ENCODE assay signal across 9 cellular contexts in genomic region chr7:16833373-16833772, GRCh38. TPM values are rescaled to one million over a fixed set of nuclear protein-coding genes. Genes with fewer than 3 reads are reported as not detected.
"Had no signal": no experiment of that assay in that cellular context is flagged by ENCODE, and none has a peak within 500 bp of the region (broad histone marks: within the 10 kb centered on the region; RNA-seq: fewer than 3 reads in every experiment).

No MANE protein-coding gene starts in this region.

- H3K27ac ChIP-seq: HL-60 had no signal

- ATAC-seq: HepG2 had no signal

- DNase-seq: GOT3, H7, HCEC 1CT, KBM-7 had no signal

RNA-seq across cellular contexts. Expression of gene AGR2, which starts 28.6 kb away (rescaled TPM):
- total RNA-seq: H4, H7, HT1080 had no signal
- polyA plus RNA-seq: IgD-negative memory B cell had no signal

RNA-seq across cellular contexts. Expression of gene AGR3, which starts 48.4 kb away (rescaled TPM):
- total RNA-seq: H4, H7, HepG2, HT1080 had no signal
- polyA plus RNA-seq: HepG2, IgD-negative memory B cell had no signal
